In the genomic region with DNA sequence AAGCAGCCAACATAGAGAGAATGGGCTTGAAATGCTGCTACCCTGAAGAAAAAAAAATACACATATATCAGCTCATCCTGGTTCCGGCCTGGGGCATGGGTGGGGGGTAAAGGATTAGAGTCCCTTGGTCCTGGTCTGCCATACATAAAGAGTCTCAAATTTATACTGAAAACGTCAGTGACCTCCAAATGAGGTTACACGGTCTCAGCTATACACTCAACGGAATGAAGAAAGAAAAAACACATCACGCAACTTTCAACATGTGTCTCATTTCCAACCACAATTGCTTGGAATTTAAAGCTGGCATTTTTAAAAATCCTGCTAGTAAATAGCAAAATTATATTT, we compare ENCODE assay signal across 1 cellular context.
A peak's percentile ranks its signal among the peaks of the same experiment; 100 is the strongest.
TF ChIP-seq lines count a peak whose summit lies in the region.

No MANE protein-coding gene starts in this region.

TF ChIP-seq in K562, 482 proteins besides CTCF, POLR2A, EP300 and RAD21 (continued from another document):
- TF ChIP-seq, protein P1, sequence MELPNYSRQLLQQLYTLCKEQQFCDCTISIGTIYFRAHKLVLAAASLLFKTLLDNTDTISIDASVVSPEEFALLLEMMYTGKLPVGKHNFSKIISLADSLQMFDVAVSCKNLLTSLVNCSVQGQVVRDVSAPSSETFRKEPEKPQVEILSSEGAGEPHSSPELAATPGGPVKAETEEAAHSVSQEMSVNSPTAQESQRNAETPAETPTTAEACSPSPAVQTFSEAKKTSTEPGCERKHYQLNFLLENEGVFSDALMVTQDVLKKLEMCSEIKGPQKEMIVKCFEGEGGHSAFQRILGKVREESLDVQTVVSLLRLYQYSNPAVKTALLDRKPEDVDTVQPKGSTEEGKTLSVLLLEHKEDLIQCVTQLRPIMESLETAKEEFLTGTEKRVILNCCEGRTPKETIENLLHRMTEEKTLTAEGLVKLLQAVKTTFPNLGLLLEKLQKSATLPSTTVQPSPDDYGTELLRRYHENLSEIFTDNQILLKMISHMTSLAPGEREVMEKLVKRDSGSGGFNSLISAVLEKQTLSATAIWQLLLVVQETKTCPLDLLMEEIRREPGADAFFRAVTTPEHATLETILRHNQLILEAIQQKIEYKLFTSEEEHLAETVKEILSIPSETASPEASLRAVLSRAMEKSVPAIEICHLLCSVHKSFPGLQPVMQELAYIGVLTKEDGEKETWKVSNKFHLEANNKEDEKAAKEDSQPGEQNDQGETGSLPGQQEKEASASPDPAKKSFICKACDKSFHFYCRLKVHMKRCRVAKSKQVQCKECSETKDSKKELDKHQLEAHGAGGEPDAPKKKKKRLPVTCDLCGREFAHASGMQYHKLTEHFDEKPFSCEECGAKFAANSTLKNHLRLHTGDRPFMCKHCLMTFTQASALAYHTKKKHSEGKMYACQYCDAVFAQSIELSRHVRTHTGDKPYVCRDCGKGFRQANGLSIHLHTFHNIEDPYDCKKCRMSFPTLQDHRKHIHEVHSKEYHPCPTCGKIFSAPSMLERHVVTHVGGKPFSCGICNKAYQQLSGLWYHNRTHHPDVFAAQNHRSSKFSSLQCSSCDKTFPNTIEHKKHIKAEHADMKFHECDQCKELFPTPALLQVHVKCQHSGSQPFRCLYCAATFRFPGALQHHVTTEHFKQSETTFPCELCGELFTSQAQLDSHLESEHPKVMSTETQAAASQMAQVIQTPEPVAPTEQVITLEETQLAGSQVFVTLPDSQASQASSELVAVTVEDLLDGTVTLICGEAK (IDR thresholded peaks at IDR 0.05), result 0 out of 2 replicates have a peak, but pooled peaks have one; percentile 34
- TF ChIP-seq, protein P1 (CRISPR knock-in tag; IDR thresholded peaks at IDR 0.05), result no peak
- 0 out of 2 replicates have a peak, but pooled peaks have one; percentile 36 for TF ChIP-seq TRIM28 (IDR thresholded peaks at IDR 0.05)
- TF ChIP-seq, protein P2, sequence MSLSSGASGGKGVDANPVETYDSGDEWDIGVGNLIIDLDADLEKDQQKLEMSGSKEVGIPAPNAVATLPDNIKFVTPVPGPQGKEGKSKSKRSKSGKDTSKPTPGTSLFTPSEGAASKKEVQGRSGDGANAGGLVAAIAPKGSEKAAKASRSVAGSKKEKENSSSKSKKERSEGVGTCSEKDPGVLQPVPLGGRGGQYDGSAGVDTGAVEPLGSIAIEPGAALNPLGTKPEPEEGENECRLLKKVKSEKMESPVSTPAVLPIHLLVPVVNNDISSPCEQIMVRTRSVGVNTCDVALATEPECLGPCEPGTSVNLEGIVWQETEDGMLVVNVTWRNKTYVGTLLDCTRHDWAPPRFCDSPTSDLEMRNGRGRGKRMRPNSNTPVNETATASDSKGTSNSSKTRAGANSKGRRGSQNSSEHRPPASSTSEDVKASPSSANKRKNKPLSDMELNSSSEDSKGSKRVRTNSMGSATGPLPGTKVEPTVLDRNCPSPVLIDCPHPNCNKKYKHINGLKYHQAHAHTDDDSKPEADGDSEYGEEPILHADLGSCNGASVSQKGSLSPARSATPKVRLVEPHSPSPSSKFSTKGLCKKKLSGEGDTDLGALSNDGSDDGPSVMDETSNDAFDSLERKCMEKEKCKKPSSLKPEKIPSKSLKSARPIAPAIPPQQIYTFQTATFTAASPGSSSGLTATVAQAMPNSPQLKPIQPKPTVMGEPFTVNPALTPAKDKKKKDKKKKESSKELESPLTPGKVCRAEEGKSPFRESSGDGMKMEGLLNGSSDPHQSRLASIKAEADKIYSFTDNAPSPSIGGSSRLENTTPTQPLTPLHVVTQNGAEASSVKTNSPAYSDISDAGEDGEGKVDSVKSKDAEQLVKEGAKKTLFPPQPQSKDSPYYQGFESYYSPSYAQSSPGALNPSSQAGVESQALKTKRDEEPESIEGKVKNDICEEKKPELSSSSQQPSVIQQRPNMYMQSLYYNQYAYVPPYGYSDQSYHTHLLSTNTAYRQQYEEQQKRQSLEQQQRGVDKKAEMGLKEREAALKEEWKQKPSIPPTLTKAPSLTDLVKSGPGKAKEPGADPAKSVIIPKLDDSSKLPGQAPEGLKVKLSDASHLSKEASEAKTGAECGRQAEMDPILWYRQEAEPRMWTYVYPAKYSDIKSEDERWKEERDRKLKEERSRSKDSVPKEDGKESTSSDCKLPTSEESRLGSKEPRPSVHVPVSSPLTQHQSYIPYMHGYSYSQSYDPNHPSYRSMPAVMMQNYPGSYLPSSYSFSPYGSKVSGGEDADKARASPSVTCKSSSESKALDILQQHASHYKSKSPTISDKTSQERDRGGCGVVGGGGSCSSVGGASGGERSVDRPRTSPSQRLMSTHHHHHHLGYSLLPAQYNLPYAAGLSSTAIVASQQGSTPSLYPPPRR (CRISPR knock-in tag; IDR thresholded peaks at IDR 0.05; ENCODE audit: borderline replicate concordance), result no peak
- no peak for TF ChIP-seq KAT8 (IDR thresholded peaks at IDR 0.05; ENCODE audit: low read depth)
- TF ChIP-seq MTA3 (IDR thresholded peaks at IDR 0.05; ENCODE audit: borderline replicate concordance), result 0 out of 2 replicates have a peak, but pooled peaks have one; percentile 1
